In the genomic region with DNA sequence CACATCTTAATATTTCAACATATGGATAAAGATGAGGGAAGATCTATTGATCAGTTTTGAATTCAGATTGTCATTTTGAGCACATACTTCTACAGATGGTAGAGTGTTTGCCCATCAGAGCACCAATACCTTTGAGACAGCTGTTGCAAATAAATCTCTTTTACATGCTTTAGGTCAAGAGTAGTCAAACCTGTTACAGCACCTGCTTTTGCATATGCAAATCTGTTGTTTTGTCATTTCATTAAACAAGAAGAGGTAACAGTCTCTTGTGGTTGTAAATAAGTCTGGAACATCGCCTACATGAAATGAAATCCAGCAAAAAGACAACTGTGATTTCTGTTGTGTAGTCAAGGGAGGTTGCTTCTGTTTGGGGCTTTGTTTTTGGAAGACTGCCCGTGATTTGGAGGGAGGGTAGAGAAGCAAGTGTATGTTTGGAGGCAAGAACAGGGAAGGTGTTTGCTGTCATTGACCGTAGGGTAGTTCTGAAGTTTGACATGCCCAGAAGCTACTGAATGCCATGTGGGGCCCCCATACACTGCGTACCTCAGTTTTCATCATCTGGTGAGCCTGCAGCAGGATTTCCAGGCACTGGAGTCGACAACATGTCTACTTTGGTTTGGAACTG, we compare ENCODE assay signal across 18 cellular contexts.
"Had no signal": no experiment of that assay in that cellular context is flagged by ENCODE, and none has a peak within 500 bp of the region (broad histone marks: within the 10 kb centered on the region; RNA-seq: fewer than 3 reads in every experiment).

No MANE protein-coding gene starts in this region.

- H3K27me3 Mint-ChIP-seq: activated naive CD8-positive, alpha-beta T cell treated with anti-CD3 and anti-CD28 coated beads for 36 hours; activated T-cell treated with anti-CD3 and anti-CD28 coated beads, Interleukin-2, amount 50 U/mL, for 24 hours; natural killer cell treated with Interleukin-12 subunit alpha and Interleukin-12 subunit beta and Interleukin-15 and Interleukin-18, amount 100 ng/mL, for 72 hours; stimulated activated naive B cell treated with anti-CD40 and anti-IgM and Interleukin-4, amounts not matched to agents 10 μg/mL and 1 μg/mL and 100 μg/mL, for 72 hours had no signal

- H3K4me3 ChIP-seq: breast epithelium, coronary artery, heart left ventricle, prostate gland, transverse colon had no signal

- DNase-seq: activated CD4-positive, alpha-beta T cell treated with anti-CD3 and anti-CD28 coated beads, Interleukin-2, amount 50 U/mL, for 1 hour; activated CD4-positive, CD25-positive, alpha-beta regulatory T cell treated with anti-CD3 and anti-CD28 coated beads, Interleukin-2, amount 50 U/mL, for 72 hours; activated CD8-positive, alpha-beta T cell treated with anti-CD3 and anti-CD28 coated beads, Interleukin-2, amount 10 ng/mL, durations not matched to agents 7 days and 5 days; activated naive CD4-positive, alpha-beta T cell treated with Interleukin-2 at 50 U/mL for 16 hours; activated naive CD8-positive, alpha-beta T cell treated with anti-CD3 and anti-CD28 coated beads for 36 hours; activated T-cell treated with anti-CD3 and anti-CD28 coated beads, Interleukin-2, amount 50 U/mL, for 24 hours; cerebellar nuclear complex; heart left ventricle; stimulated activated CD4-positive, alpha-beta T cell treated with anti-CD3 and anti-CD28 coated beads, Interleukin-2, amount 100 ng/mL, for 48 hours; stimulated activated CD8-positive, alpha-beta memory T cell treated with anti-CD3 and anti-CD28 coated beads, Interleukin-4, amount 100 ng/mL, for 48 hours; stimulated activated naive B cell treated with anti-CD40 and anti-IgM and Interleukin-4, amounts not matched to agents 10 μg/mL and 1 μg/mL and 100 μg/mL, for 72 hours; transverse colon had no signal

- H3K4me3 Mint-ChIP-seq: activated CD8-positive, alpha-beta T cell treated with anti-CD3 and anti-CD28 coated beads, Interleukin-2, amount 10 ng/mL, durations not matched to agents 7 days and 5 days; activated naive CD8-positive, alpha-beta T cell treated with anti-CD3 and anti-CD28 coated beads for 36 hours; activated T-cell treated with anti-CD3 and anti-CD28 coated beads, Interleukin-2, amount 50 U/mL, for 24 hours; natural killer cell treated with Interleukin-12 subunit alpha and Interleukin-12 subunit beta and Interleukin-15 and Interleukin-18, amount 100 ng/mL, for 72 hours; stimulated activated naive B cell treated with anti-CD40 and anti-IgM and Interleukin-4, amounts not matched to agents 10 μg/mL and 1 μg/mL and 100 μg/mL, for 72 hours had no signal

- H3K36me3 ChIP-seq: breast epithelium, heart left ventricle, prostate gland, transverse colon had no signal

- H3K4me1 Mint-ChIP-seq: activated naive CD8-positive, alpha-beta T cell treated with anti-CD3 and anti-CD28 coated beads for 36 hours had no signal

- H3K9me3 ChIP-seq: breast epithelium, heart left ventricle, prostate gland, transverse colon had no signal

- ATAC-seq: activated CD8-positive, alpha-beta T cell treated with anti-CD3 and anti-CD28 coated beads, Interleukin-2, amount 10 ng/mL, durations not matched to agents 7 days and 5 days; heart left ventricle; natural killer cell treated with Interleukin-12 subunit alpha and Interleukin-12 subunit beta and Interleukin-15 and Interleukin-18, amount 100 ng/mL, for 72 hours; stimulated activated naive B cell treated with anti-CD40 and anti-IgM and Interleukin-4, amounts not matched to agents 10 μg/mL and 1 μg/mL and 100 μg/mL, for 72 hours had no signal

- H3K36me3 Mint-ChIP-seq: activated naive CD8-positive, alpha-beta T cell treated with anti-CD3 and anti-CD28 coated beads for 36 hours; natural killer cell treated with Interleukin-12 subunit alpha and Interleukin-12 subunit beta and Interleukin-15 and Interleukin-18, amount 100 ng/mL, for 72 hours; stimulated activated naive B cell treated with anti-CD40 and anti-IgM and Interleukin-4, amounts not matched to agents 10 μg/mL and 1 μg/mL and 100 μg/mL, for 72 hours had no signal

- H3K27ac ChIP-seq: breast epithelium, coronary artery, heart left ventricle, prostate gland, transverse colon, VCaP had no signal

- H3K27me3 ChIP-seq: breast epithelium, heart left ventricle, transverse colon had no signal

- H3K27ac Mint-ChIP-seq: activated CD8-positive, alpha-beta T cell treated with anti-CD3 and anti-CD28 coated beads, Interleukin-2, amount 10 ng/mL, durations not matched to agents 7 days and 5 days; activated naive CD8-positive, alpha-beta T cell treated with anti-CD3 and anti-CD28 coated beads for 36 hours; activated T-cell treated with anti-CD3 and anti-CD28 coated beads, Interleukin-2, amount 50 U/mL, for 24 hours; activated T-helper 2 cell treated with anti-CD3 and anti-CD28 coated beads, Interferon-gamma antibody, Interleukin-2, Interleukin-4, amounts not matched to agents 10 μg/mL and 5 μg/mL and 100 μg/mL, durations not matched to agents 14 hours and 24 hours and 36 hours; natural killer cell treated with Interleukin-12 subunit alpha and Interleukin-12 subunit beta and Interleukin-15 and Interleukin-18, amount 100 ng/mL, for 72 hours; stimulated activated naive B cell treated with anti-CD40 and anti-IgM and Interleukin-4, amounts not matched to agents 10 μg/mL and 1 μg/mL and 100 μg/mL, for 72 hours had no signal

- H3K4me1 ChIP-seq: breast epithelium, heart left ventricle, prostate gland had no signal

- H3K9me3 Mint-ChIP-seq: activated naive CD8-positive, alpha-beta T cell treated with anti-CD3 and anti-CD28 coated beads for 36 hours; activated T-cell treated with anti-CD3 and anti-CD28 coated beads, Interleukin-2, amount 50 U/mL, for 24 hours; activated T-helper 2 cell treated with anti-CD3 and anti-CD28 coated beads, Interferon-gamma antibody, Interleukin-2, Interleukin-4, amounts not matched to agents 10 μg/mL and 5 μg/mL and 100 μg/mL, durations not matched to agents 14 hours and 24 hours and 36 hours; stimulated activated naive B cell treated with anti-CD40 and anti-IgM and Interleukin-4, amounts not matched to agents 10 μg/mL and 1 μg/mL and 100 μg/mL, for 72 hours had no signal
